In genomic region chr18:31204833-31205232, GRCh38 we compare ENCODE assay signal across 28 cellular contexts. TPM values are rescaled to one million over a fixed set of nuclear protein-coding genes. Genes with fewer than 3 reads are reported as not detected.
DNase-seq lines count a peak whose midpoint lies in the region; ATAC-seq and TF ChIP-seq lines count a peak whose summit lies in the region.
"Had no signal": no experiment of that assay in that cellular context is flagged by ENCODE, and none has a peak within 500 bp of the region (broad histone marks: within the 10 kb centered on the region; RNA-seq: fewer than 3 reads in every experiment).

No MANE protein-coding gene starts in this region.

- H3K4me1 Mint-ChIP-seq in type B pancreatic cell (ENCODE audit: unreplicated experiment), result peaks cover 11% of the 10 kb centered on the region
- H3K4me1 Mint-ChIP-seq: activated T-helper 17 cell treated with anti-CD3 and anti-CD28 coated beads, Interleukin-2, amount 50 U/mL, for 72 hours; stimulated activated naive CD8-positive, alpha-beta T cell treated with anti-CD3 and anti-CD28 coated beads, Interleukin-15, amount 100 ng/mL, for 72 hours had no signal

- H3K4me2 ChIP-seq in PC-9, result no peak overlapping the region
- no peak overlapping the region for H3K4me2 ChIP-seq in PC-3 (ENCODE audit: low read length)

- H3K36me3 Mint-ChIP-seq in type B pancreatic cell, result peaks cover 4% of the 10 kb centered on the region
- H3K36me3 Mint-ChIP-seq: activated naive CD4-positive, alpha-beta T cell treated with anti-CD3 and anti-CD28 coated beads, Interleukin-2, amount 50 U/mL, for 72 hours had no signal

- DNase-seq in left ventricle myocardium inferior, result no peak
- no peak for DNase-seq in left cardiac atrium
- DNase-seq in mucosa of descending colon, result peak in 2 of 3 donors; percentile 38 to 48
- DNase-seq in type B pancreatic cell (ENCODE audit: extremely low spot score, unreplicated experiment), result no peak
- no peak for DNase-seq in NCI-H1092 (lab: John Stamatoyannopoulos, UW)
- DNase-seq in PC-9, result no peak
- DNase-seq in PC-3, result no peak
- DNase-seq: activated CD4-positive, alpha-beta T cell treated with anti-CD3 and anti-CD28 coated beads, Interleukin-2, amount 50 U/mL, for 48 hours; activated CD8-positive, alpha-beta memory T cell treated with anti-CD3 and anti-CD28 coated beads, Interleukin-2, amount 50 U/mL, for 4 hours; aorta; kidney; NCI-H1048; NCI-H1694 treated with DMSO at 0.1 percent for 48 hours; NCI-H2171 treated with DMSO at 0.1 percent for 48 hours; NCI-H526; stimulated activated naive CD8-positive, alpha-beta T cell treated with anti-CD3 and anti-CD28 coated beads, Interleukin-15, amount 100 ng/mL, for 72 hours; T-helper 1 cell; tibial artery had no signal

- peak overlapping the region; percentile 60 for H3K4me3 ChIP-seq in left ventricle myocardium inferior
- no peak overlapping the region for H3K4me3 ChIP-seq in esophagus (ENCODE audit: low read depth in 1 of 2, low read length in 2 of 2)
- no peak overlapping the region for H3K4me3 ChIP-seq in mucosa of descending colon
- no peak overlapping the region for H3K4me3 ChIP-seq in PC-9
- H3K4me3 ChIP-seq in PC-3 (ENCODE audit: low read length), result no peak overlapping the region
- H3K4me3 ChIP-seq: tibial artery had no signal

- H3K4me1 ChIP-seq in left ventricle myocardium inferior, result peaks cover 20% of the 10 kb centered on the region
- H3K4me1 ChIP-seq in esophagus (ENCODE audit: control insufficient read depth in 2 of 2, insufficient read depth in 2 of 2, low read length in 1 of 2), result peaks cover 0 to 5% of the 10 kb centered on the region in 2 donors
- H3K4me1 ChIP-seq in mucosa of descending colon (ENCODE audit: low read depth), result peaks cover 12% of the 10 kb centered on the region
- peaks cover 28% of the 10 kb centered on the region for H3K4me1 ChIP-seq in PC-9 (replicated peaks; ENCODE audit: insufficient read depth)
- peaks cover 27% of the 10 kb centered on the region for H3K4me1 ChIP-seq in PC-3 (ENCODE audit: insufficient read depth, low read length)

- POLR2A ChIA-PET in PC-9 (lab: Charles Lee; ENCODE audit: unreplicated experiment) (no interaction called here), PC-3 (lab: Charles Lee; ENCODE audit: unreplicated experiment) (no interaction called here)

- no peaks in the 10 kb centered on the region for H3K9me3 Mint-ChIP-seq in type B pancreatic cell
- H3K9me3 Mint-ChIP-seq: stimulated activated naive CD8-positive, alpha-beta T cell treated with anti-CD3 and anti-CD28 coated beads, Interleukin-15, amount 100 ng/mL, for 72 hours had no signal

- peak overlapping the region; percentile 89 for H3K27ac Mint-ChIP-seq in type B pancreatic cell
- H3K27ac Mint-ChIP-seq: activated naive CD4-positive, alpha-beta T cell treated with anti-CD3 and anti-CD28 coated beads, Interleukin-2, amount 50 U/mL, for 72 hours; activated T-helper 17 cell treated with anti-CD3 and anti-CD28 coated beads, Interleukin-2, amount 50 U/mL, for 72 hours; stimulated activated naive CD8-positive, alpha-beta T cell treated with anti-CD3 and anti-CD28 coated beads, Interleukin-15, amount 100 ng/mL, for 72 hours had no signal

- no peaks in the 10 kb centered on the region for H3K27me3 Mint-ChIP-seq in type B pancreatic cell
- H3K27me3 Mint-ChIP-seq: activated T-helper 17 cell treated with anti-CD3 and anti-CD28 coated beads, Interleukin-2, amount 50 U/mL, for 72 hours; stimulated activated naive CD8-positive, alpha-beta T cell treated with anti-CD3 and anti-CD28 coated beads, Interleukin-15, amount 100 ng/mL, for 72 hours had no signal

- no peak overlapping the region for H2AFZ ChIP-seq in PC-9
- no peak overlapping the region for H2AFZ ChIP-seq in PC-3 (ENCODE audit: low read length)

- H3K27me3 ChIP-seq in left ventricle myocardium inferior (ENCODE audit: low read depth) (no peaks in the 10 kb centered on the region), esophagus (ENCODE audit: control insufficient read depth in 1 of 2, insufficient read depth in 2 of 2, low read length in 2 of 2) (no peaks in the 10 kb centered on the region), PC-9 (ENCODE audit: insufficient read depth, low read depth) (no peaks in the 10 kb centered on the region), PC-3 (ENCODE audit: low read length) (no peaks in the 10 kb centered on the region)
- H3K27me3 ChIP-seq: tibial artery had no signal

- intact Hi-C loops in left ventricle myocardium inferior (cut with micrococcal nuclease) (no loop called here), left cardiac atrium (cut with DNase I) (no loop called here), mucosa of descending colon (cut with DNase I, micrococcal nuclease) (loop anchor here in 1 of 2 donors (5.0 kb wide), 1 partner anchor 103 kb away; the partner anchor contains the start of gene DSC2), PC-9 (cut with micrococcal nuclease; ENCODE audit: unreplicated experiment) (no loop called here), PC-3 (cut with micrococcal nuclease) (loop anchor here (10.0 kb wide), 2 partner anchors 190 to 200 kb away; no protein-coding TSS in a partner anchor)

- TF ChIP-seq CTCF in left ventricle myocardium inferior (IDR thresholded peaks at IDR 0.05; ENCODE audit: borderline replicate concordance) (no peak), mucosa of descending colon (IDR thresholded peaks at IDR 0.05) (no peak), type B pancreatic cell (conservative IDR thresholded peaks at IDR 0.05) (no peak), PC-9 (conservative IDR thresholded peaks at IDR 0.05) (no peak), PC-3 (conservative IDR thresholded peaks at IDR 0.05; ENCODE audit: low read depth, low read length) (no peak)

- H3K79me2 ChIP-seq in PC-9 (ENCODE audit: low read depth) (no peaks in the 10 kb centered on the region), PC-3 (ENCODE audit: low read length) (no peaks in the 10 kb centered on the region)

- peak overlapping the region; percentile 82 for H3K4me3 Mint-ChIP-seq in type B pancreatic cell
- H3K4me3 Mint-ChIP-seq: activated T-helper 17 cell treated with anti-CD3 and anti-CD28 coated beads, Interleukin-2, amount 50 U/mL, for 72 hours; stimulated activated naive CD8-positive, alpha-beta T cell treated with anti-CD3 and anti-CD28 coated beads, Interleukin-15, amount 100 ng/mL, for 72 hours had no signal

- no peaks in the 10 kb centered on the region for H3K36me3 ChIP-seq in left ventricle myocardium inferior
- no peaks in the 10 kb centered on the region for H3K36me3 ChIP-seq in esophagus (ENCODE audit: control insufficient read depth in 2 of 2, insufficient read depth in 2 of 2, low read length in 1 of 2)
- H3K36me3 ChIP-seq in mucosa of descending colon (ENCODE audit: low read depth), result no peaks in the 10 kb centered on the region
- H3K36me3 ChIP-seq in PC-9 (ENCODE audit: low read depth), result no peaks in the 10 kb centered on the region
- H3K36me3 ChIP-seq in PC-3 (ENCODE audit: low read depth, low read length), result no peaks in the 10 kb centered on the region
- H3K36me3 ChIP-seq: tibial artery had no signal

- H3K9me3 ChIP-seq in left ventricle myocardium inferior (replicated peaks) (no peaks in the 10 kb centered on the region), esophagus (ENCODE audit: control insufficient read depth in 2 of 2, insufficient read depth in 1 of 2, low read depth in 1 of 2, low read length in 1 of 2) (no peaks in the 10 kb centered on the region), mucosa of descending colon (no peaks in the 10 kb centered on the region), PC-9 (ENCODE audit: insufficient read depth, low read depth) (no peaks in the 10 kb centered on the region), PC-3 (ENCODE audit: low read length) (no peaks in the 10 kb centered on the region)
- H3K9me3 ChIP-seq: tibial artery had no signal

- no TSS peak for BruUV-seq in PC-9 (replicated peaks; lab: Mats Ljungman, UMichigan)
- BruUV-seq in PC-3 (replicated peaks; lab: Mats Ljungman, UMichigan), result no TSS peak

- ATAC-seq in left cardiac atrium (no peak), mucosa of descending colon (no peak), PC-3 (no peak)
- ATAC-seq: activated CD4-positive, CD25-positive, alpha-beta regulatory T cell treated with anti-CD3 and anti-CD28 coated beads, Interleukin-2, amount 50 U/mL, for 24 hours; activated naive CD4-positive, alpha-beta T cell treated with anti-CD3 and anti-CD28 coated beads, Interleukin-2, amount 50 U/mL, for 72 hours; activated T-helper 17 cell treated with anti-CD3 and anti-CD28 coated beads, Interleukin-2, amount 50 U/mL, for 72 hours; stimulated activated naive CD8-positive, alpha-beta T cell treated with anti-CD3 and anti-CD28 coated beads, Interleukin-15, amount 100 ng/mL, for 72 hours had no signal

- WGBS in esophagus, 2 donors, result 56 to 68% methylated on average over 4 of the region's 4 CpGs

- CTCF ChIA-PET in PC-9 (lab: Charles Lee), result no interaction called here
- CTCF ChIA-PET in PC-3 (lab: Charles Lee), result no interaction called here

- H3F3A ChIP-seq in PC-9 (ENCODE audit: insufficient read depth, low read depth) (peaks cover 17% of the 10 kb centered on the region; the same call in 1 of the 2 replicates), PC-3 (ENCODE audit: low read length, unreplicated experiment) (no peaks in the 10 kb centered on the region)

- H3K9me2 ChIP-seq in PC-9 (ENCODE audit: insufficient read depth) (no peaks in the 10 kb centered on the region), PC-3 (replicated peaks; ENCODE audit: low read length) (no peaks in the 10 kb centered on the region)

- no peak overlapping the region for H3K9ac ChIP-seq in PC-3 (ENCODE audit: low read length)

- H3K27ac ChIP-seq in left ventricle myocardium inferior (replicated peaks) (peak overlapping the region; percentile 77), esophagus (ENCODE audit: low read depth in 2 of 2, low read length in 1 of 2) (peak overlapping the region; percentile 44 to 68), PC-9 (no peak overlapping the region), PC-3 (ENCODE audit: low read length) (no peak overlapping the region)
- H3K27ac ChIP-seq: tibial artery had no signal

- H4K20me1 ChIP-seq in PC-9 (ENCODE audit: insufficient read depth), result no peaks in the 10 kb centered on the region
- no peaks in the 10 kb centered on the region for H4K20me1 ChIP-seq in PC-3 (ENCODE audit: low read length)

RNA-seq across cellular contexts. Expression of gene DSC1, which starts 42.2 kb away (rescaled TPM):
- total RNA-seq in left ventricle myocardium inferior, result 7.5 TPM
- 10 to 100 TPM; 32.9 to 52.4 TPM for total RNA-seq in left cardiac atrium
- under 1 TPM; 0.04 to 0.16 TPM for polyA plus RNA-seq in esophagus
- total RNA-seq in mucosa of descending colon, result under 1 TPM in 1 of 3 donors, not detected in 2; 0.07 TPM
- 1.6 and 4.1 TPM in 2 replicates for total RNA-seq in type B pancreatic cell (ENCODE audit: low replicate concordance)
- 0.09 and 0.10 TPM in 2 replicates for total RNA-seq in PC-9 (2021)
- not detected in 2 replicates for total RNA-seq in PC-3 (2014; rRNA removed)
- total RNA-seq: A673; activated T-helper 17 cell treated with anti-CD3 and anti-CD28 coated beads, Interleukin-2, amount 50 U/mL, for 72 hours; aorta; H1; kidney; myocyte; posterior vena cava; RPMI7951; SK-MEL-5 had no signal
- polyA plus RNA-seq: aorta had no signal

Comparison
In these comparisons a context has a peak if more than half of its experiments do, and no peak if none do; other contexts are left out.
1. DNase-seq: peak in mucosa of descending colon (2 of 3); none in left ventricle myocardium inferior (single experiment), left cardiac atrium (single experiment), type B pancreatic cell (single experiment), NCI-H1092 (single experiment), PC-9 (0 of 2) and PC-3 (single experiment).
2. H3K27ac ChIP-seq: peak in left ventricle myocardium inferior (single experiment) and esophagus (2 of 2); none in PC-9 (single experiment) and PC-3 (single experiment).